ENCODE assay signal across 1 cellular context in the genomic region with DNA sequence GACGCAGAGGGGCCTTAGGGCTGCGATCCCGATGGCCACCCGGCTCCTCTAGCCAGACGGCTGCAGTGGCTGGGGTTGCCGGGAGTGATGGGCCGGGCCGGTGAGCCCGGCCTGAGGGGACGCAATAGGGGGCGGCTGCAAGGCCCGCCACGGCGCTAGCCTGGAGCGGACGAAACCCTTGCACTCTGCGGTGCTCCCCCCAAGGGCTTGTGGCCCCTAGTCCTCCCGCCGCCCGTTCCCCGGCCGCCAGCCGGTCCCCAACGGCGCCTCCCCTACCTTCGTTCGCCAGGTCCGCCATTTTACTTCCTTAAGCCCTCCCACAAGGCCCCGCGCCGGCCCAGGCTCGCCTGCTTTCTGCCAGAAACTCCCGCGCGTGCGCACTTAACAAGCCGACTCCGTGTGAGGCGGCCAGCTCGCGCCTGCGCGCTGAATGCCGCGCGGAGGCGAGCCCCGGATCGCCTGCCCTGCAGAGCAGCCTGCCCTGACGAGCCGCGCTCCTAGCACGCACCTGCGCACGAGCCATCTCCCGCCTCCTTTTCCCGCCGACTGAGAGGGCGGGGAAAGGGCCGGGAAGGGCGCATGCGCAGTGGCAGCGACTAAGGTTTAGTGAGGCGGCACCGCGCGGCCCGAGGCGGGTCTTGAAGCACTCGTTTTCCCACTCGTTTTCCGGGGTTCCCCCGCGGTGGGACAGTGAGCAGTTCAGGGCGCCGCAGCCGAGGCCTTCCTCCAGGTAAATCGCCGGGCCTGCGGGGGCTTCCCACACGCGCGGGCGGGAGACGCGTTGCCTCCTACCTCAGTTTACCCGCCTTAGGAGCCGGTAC.
TF ChIP-seq lines count a peak whose summit lies in the region.

A gene with protein sequence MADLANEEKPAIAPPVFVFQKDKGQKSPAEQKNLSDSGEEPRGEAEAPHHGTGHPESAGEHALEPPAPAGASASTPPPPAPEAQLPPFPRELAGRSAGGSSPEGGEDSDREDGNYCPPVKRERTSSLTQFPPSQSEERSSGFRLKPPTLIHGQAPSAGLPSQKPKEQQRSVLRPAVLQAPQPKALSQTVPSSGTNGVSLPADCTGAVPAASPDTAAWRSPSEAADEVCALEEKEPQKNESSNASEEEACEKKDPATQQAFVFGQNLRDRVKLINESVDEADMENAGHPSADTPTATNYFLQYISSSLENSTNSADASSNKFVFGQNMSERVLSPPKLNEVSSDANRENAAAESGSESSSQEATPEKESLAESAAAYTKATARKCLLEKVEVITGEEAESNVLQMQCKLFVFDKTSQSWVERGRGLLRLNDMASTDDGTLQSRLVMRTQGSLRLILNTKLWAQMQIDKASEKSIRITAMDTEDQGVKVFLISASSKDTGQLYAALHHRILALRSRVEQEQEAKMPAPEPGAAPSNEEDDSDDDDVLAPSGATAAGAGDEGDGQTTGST (minus strand): TSS at position 356 of the 821 bp plus-strand sequence. CDS start 58 bp downstream, at position 298.

TF ChIP-seq in neural cell, 6 proteins besides CTCF, POLR2A, EP300 and RAD21 (continued from another document):
- TF ChIP-seq, protein P1, sequence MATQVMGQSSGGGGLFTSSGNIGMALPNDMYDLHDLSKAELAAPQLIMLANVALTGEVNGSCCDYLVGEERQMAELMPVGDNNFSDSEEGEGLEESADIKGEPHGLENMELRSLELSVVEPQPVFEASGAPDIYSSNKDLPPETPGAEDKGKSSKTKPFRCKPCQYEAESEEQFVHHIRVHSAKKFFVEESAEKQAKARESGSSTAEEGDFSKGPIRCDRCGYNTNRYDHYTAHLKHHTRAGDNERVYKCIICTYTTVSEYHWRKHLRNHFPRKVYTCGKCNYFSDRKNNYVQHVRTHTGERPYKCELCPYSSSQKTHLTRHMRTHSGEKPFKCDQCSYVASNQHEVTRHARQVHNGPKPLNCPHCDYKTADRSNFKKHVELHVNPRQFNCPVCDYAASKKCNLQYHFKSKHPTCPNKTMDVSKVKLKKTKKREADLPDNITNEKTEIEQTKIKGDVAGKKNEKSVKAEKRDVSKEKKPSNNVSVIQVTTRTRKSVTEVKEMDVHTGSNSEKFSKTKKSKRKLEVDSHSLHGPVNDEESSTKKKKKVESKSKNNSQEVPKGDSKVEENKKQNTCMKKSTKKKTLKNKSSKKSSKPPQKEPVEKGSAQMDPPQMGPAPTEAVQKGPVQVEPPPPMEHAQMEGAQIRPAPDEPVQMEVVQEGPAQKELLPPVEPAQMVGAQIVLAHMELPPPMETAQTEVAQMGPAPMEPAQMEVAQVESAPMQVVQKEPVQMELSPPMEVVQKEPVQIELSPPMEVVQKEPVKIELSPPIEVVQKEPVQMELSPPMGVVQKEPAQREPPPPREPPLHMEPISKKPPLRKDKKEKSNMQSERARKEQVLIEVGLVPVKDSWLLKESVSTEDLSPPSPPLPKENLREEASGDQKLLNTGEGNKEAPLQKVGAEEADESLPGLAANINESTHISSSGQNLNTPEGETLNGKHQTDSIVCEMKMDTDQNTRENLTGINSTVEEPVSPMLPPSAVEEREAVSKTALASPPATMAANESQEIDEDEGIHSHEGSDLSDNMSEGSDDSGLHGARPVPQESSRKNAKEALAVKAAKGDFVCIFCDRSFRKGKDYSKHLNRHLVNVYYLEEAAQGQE (IDR thresholded peaks at IDR 0.05; ENCODE audit: borderline replicate concordance) = peak; percentile 84
